ENCODE assay signal across 17 cellular contexts in genomic region chr2:128689971-128690370, GRCh38.
"Had no signal": no experiment of that assay in that cellular context is flagged by ENCODE, and none has a peak within 500 bp of the region (broad histone marks: within the 10 kb centered on the region; RNA-seq: fewer than 3 reads in every experiment).

No MANE protein-coding gene starts in this region.

- H3K27ac Mint-ChIP-seq: activated CD4-positive, alpha-beta memory T cell treated with anti-CD3 and anti-CD28 coated beads for 36 hours; activated T-helper 1 cell treated with anti-CD3 and anti-CD28 coated beads, Interleukin-12 subunit alpha, Interleukin-12 subunit beta, Interleukin-2, Interleukin-4 antibody, amounts not matched to agents 30 ng/mL and 10 ng/mL and 1 ng/mL, durations not matched to agents 14 hours and 24 hours and 36 hours had no signal

- H3K4me1 ChIP-seq: adrenal gland, parathyroid adenoma, upper lobe of left lung had no signal

- H3K36me3 ChIP-seq: adrenal gland, heart left ventricle, left lung, upper lobe of left lung had no signal

- DNase-seq: activated CD4-positive, alpha-beta memory T cell treated with anti-CD3 and anti-CD28 coated beads for 36 hours; activated CD4-positive, CD25-positive, alpha-beta regulatory T cell treated with anti-CD3 and anti-CD28 coated beads, Interleukin-2, amount 50 U/mL, for 72 hours; activated CD8-positive, alpha-beta memory T cell treated with anti-CD3 and anti-CD28 coated beads, Interleukin-2, amount 50 U/mL, for 4 hours; activated naive CD4-positive, alpha-beta T cell; adrenal gland; central memory CD4-positive, alpha-beta T cell; effector CD8-positive, alpha-beta T cell; foreskin melanocyte; heart left ventricle; T-helper 9 cell; upper lobe of left lung had no signal

- H3K27me3 ChIP-seq: adrenal gland, left lung, upper lobe of left lung had no signal

- H3K36me3 Mint-ChIP-seq: activated CD4-positive, alpha-beta memory T cell treated with anti-CD3 and anti-CD28 coated beads for 36 hours had no signal

- H3K9me3 ChIP-seq: adrenal gland, heart left ventricle, left lung, upper lobe of left lung had no signal

- H3K9me3 Mint-ChIP-seq: activated CD4-positive, alpha-beta memory T cell treated with anti-CD3 and anti-CD28 coated beads for 36 hours; activated T-helper 1 cell treated with anti-CD3 and anti-CD28 coated beads, Interleukin-12 subunit alpha, Interleukin-12 subunit beta, Interleukin-2, Interleukin-4 antibody, amounts not matched to agents 30 ng/mL and 10 ng/mL and 1 ng/mL, durations not matched to agents 14 hours and 24 hours and 36 hours; neural crest cell had no signal

- H3K4me3 Mint-ChIP-seq: activated CD4-positive, alpha-beta memory T cell treated with anti-CD3 and anti-CD28 coated beads for 36 hours; activated T-helper 1 cell treated with anti-CD3 and anti-CD28 coated beads, Interleukin-12 subunit alpha, Interleukin-12 subunit beta, Interleukin-2, Interleukin-4 antibody, amounts not matched to agents 30 ng/mL and 10 ng/mL and 1 ng/mL, durations not matched to agents 14 hours and 24 hours and 36 hours; neural crest cell had no signal

- ATAC-seq: heart left ventricle, left lung had no signal

- H3K4me3 ChIP-seq: adrenal gland, coronary artery, heart left ventricle, left lung, skin epidermis, upper lobe of left lung had no signal
